In the genomic region with DNA sequence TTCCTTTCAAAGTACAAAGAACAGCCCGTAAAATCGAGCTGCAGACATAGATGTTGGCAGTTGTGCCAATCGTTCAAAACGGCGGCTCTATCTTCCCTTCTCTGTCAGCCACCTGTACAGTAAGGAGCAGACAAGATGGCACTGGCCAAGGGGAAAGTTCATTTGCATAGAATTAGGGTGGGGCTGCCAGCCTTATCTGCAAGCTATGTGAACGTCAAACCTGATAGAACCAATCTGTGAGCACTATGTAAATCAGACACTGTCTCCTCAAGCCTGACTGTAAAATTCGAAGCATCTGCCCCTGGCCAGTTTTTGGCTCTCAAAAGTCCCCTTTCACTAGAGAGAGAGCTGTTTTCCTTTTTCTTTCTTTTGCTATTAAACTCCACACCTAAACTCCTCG, we compare ENCODE assay signal across 26 cellular contexts.
"Had no signal": no experiment of that assay in that cellular context is flagged by ENCODE, and none has a peak within 500 bp of the region (broad histone marks: within the 10 kb centered on the region; RNA-seq: fewer than 3 reads in every experiment).

No MANE protein-coding gene starts in this region.

- ATAC-seq: activated CD4-positive, alpha-beta T cell treated with anti-CD3 and anti-CD28 coated beads for 36 hours; gastrocnemius medialis; pancreas; psoas muscle; right cardiac atrium; stimulated activated naive CD8-positive, alpha-beta T cell treated with anti-CD3 and anti-CD28 coated beads, Interleukin-15, Interleukin-2, amounts not matched to agents 100 U/mL and 50 U/mL, for 24 hours; upper lobe of right lung had no signal

- H3K27ac ChIP-seq: breast epithelium, colonic mucosa, esophagus muscularis mucosa, gastrocnemius medialis, pancreas, psoas muscle, upper lobe of right lung had no signal

- H3K4me3 ChIP-seq: breast epithelium, colonic mucosa, esophagus muscularis mucosa, gastrocnemius medialis, pancreas, psoas muscle, upper lobe of right lung had no signal

- H3K4me1 ChIP-seq: breast epithelium, colonic mucosa, esophagus muscularis mucosa, gastrocnemius medialis, pancreas, psoas muscle, upper lobe of right lung had no signal

- H3K4me1 Mint-ChIP-seq: activated B cell treated with CpG ODN at 0.5 μM for 24 hours; activated CD4-positive, alpha-beta T cell treated with anti-CD3 and anti-CD28 coated beads for 36 hours; activated naive CD8-positive, alpha-beta T cell treated with anti-CD3 and anti-CD28 coated beads for 36 hours; nephron had no signal

- H3K9me3 ChIP-seq: breast epithelium, colonic mucosa, esophagus muscularis mucosa, gastrocnemius medialis, pancreas, upper lobe of right lung had no signal

- H3K36me3 ChIP-seq: colonic mucosa, esophagus muscularis mucosa, gastrocnemius medialis, pancreas, upper lobe of right lung had no signal

- H3K27me3 ChIP-seq: breast epithelium, colonic mucosa, esophagus muscularis mucosa, gastrocnemius medialis, pancreas, upper lobe of right lung had no signal

- H3K27ac Mint-ChIP-seq: activated B cell treated with CpG ODN at 0.5 μM for 24 hours; activated CD4-positive, alpha-beta T cell treated with anti-CD3 and anti-CD28 coated beads for 36 hours; activated naive CD8-positive, alpha-beta T cell treated with anti-CD3 and anti-CD28 coated beads for 36 hours; activated T-cell treated with anti-CD3 and anti-CD28 coated beads, Interleukin-2, amount 50 U/mL, for 24 hours; activated T-helper 2 cell treated with anti-CD3 and anti-CD28 coated beads, Interferon-gamma antibody, Interleukin-2, Interleukin-4, amounts not matched to agents 10 μg/mL and 5 μg/mL and 100 μg/mL, durations not matched to agents 14 hours and 24 hours and 36 hours; nephron had no signal

- H3K27me3 Mint-ChIP-seq: activated naive CD8-positive, alpha-beta T cell treated with anti-CD3 and anti-CD28 coated beads for 36 hours had no signal

- H3K4me3 Mint-ChIP-seq: activated B cell treated with CpG ODN at 0.5 μM for 24 hours; activated CD4-positive, alpha-beta T cell treated with anti-CD3 and anti-CD28 coated beads for 36 hours; activated naive CD8-positive, alpha-beta T cell treated with anti-CD3 and anti-CD28 coated beads for 36 hours; activated T-cell treated with anti-CD3 and anti-CD28 coated beads, Interleukin-2, amount 50 U/mL, for 24 hours; nephron had no signal

- FAIRE-seq: islet of Langerhans, pancreas had no signal

- H3K9me3 Mint-ChIP-seq: activated B cell treated with CpG ODN at 0.5 μM for 24 hours; activated T-helper 2 cell treated with anti-CD3 and anti-CD28 coated beads, Interferon-gamma antibody, Interleukin-2, Interleukin-4, amounts not matched to agents 10 μg/mL and 5 μg/mL and 100 μg/mL, durations not matched to agents 14 hours and 24 hours and 36 hours had no signal

- DNase-seq: activated B cell treated with CpG ODN at 0.5 μM for 24 hours; activated CD4-positive, alpha-beta T cell treated with anti-CD3 and anti-CD28 coated beads for 36 hours; activated CD4-positive, alpha-beta T cell treated with anti-CD3 and anti-CD28 coated beads, Interleukin-2, amount 50 U/mL, for 4 hours; activated CD8-positive, alpha-beta memory T cell treated with anti-CD3 and anti-CD28 coated beads for 24 hours; activated CD8-positive, alpha-beta memory T cell treated with anti-CD3 and anti-CD28 coated beads, Interleukin-2, amount 50 U/mL, for 4 hours; activated naive CD4-positive, alpha-beta T cell; activated naive CD8-positive, alpha-beta T cell treated with anti-CD3 and anti-CD28 coated beads for 36 hours; activated T-cell treated with anti-CD3 and anti-CD28 coated beads, Interleukin-2, amount 50 U/mL, for 24 hours; amniotic stem cell; colonic mucosa; gastrocnemius medialis; head of caudate nucleus; hypothalamus; pancreas; psoas muscle; right cardiac atrium; stimulated activated CD4-positive, alpha-beta T cell treated with anti-CD3 and anti-CD28 coated beads, Interleukin-12 subunit alpha, Interleukin-12 subunit beta, amount 100 ng/mL, for 4 hours; stimulated activated CD4-positive, alpha-beta T cell treated with anti-CD3 and anti-CD28 coated beads, Interleukin-4, amount 100 ng/mL, for 4 hours; stimulated activated naive CD8-positive, alpha-beta T cell treated with anti-CD3 and anti-CD28 coated beads, Interleukin-15, Interleukin-2, amounts not matched to agents 100 U/mL and 50 U/mL, for 24 hours; T-helper 9 cell; upper lobe of right lung had no signal

- H3K36me3 Mint-ChIP-seq: activated naive CD8-positive, alpha-beta T cell treated with anti-CD3 and anti-CD28 coated beads for 36 hours had no signal
